In the genomic region with DNA sequence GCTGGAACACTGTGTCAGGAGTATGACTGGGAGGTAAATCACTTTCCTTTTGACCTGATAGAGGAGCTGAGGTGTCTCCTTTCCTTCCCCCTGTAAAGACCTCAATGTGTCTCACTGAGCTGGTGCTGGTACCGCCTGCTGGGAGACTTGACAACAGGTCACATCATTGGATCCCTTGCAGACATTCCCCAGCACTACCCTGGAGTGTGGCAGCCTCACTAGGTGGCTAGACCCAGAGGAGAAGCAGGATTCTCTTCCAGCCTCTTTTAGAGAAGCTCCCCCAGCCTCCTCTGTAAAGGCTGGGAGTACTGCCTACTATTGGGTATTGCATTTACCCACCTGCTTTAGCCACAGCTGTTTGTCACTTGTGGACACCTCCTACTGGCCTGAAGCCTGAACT, we compare ENCODE assay signal across 28 cellular contexts.
"Had no signal": no experiment of that assay in that cellular context is flagged by ENCODE, and none has a peak within 500 bp of the region (broad histone marks: within the 10 kb centered on the region; RNA-seq: fewer than 3 reads in every experiment).

No MANE protein-coding gene starts in this region.

- DNase-seq: activated CD4-positive, alpha-beta T cell treated with anti-CD3 and anti-CD28 coated beads for 36 hours; activated CD4-positive, alpha-beta T cell treated with anti-CD3 and anti-CD28 coated beads, Interleukin-2, amount 10 ng/mL, durations not matched to agents 24 days and 14 days; activated CD4-positive, CD25-positive, alpha-beta regulatory T cell; activated CD4-positive, CD25-positive, alpha-beta regulatory T cell treated with anti-CD3 and anti-CD28 coated beads, Interleukin-2, amount 50 U/mL, for 72 hours; activated CD8-positive, alpha-beta memory T cell treated with anti-CD3 and anti-CD28 coated beads for 24 hours; activated CD8-positive, alpha-beta memory T cell treated with anti-CD3 and anti-CD28 coated beads, Interleukin-2, amount 50 U/mL, for 4 hours; activated CD8-positive, alpha-beta T cell treated with anti-CD3 and anti-CD28 coated beads for 36 hours; activated naive CD4-positive, alpha-beta T cell treated with anti-CD3 and anti-CD28 coated beads for 36 hours; activated naive CD8-positive, alpha-beta T cell treated with anti-CD3 and anti-CD28 coated beads for 36 hours; activated naive CD8-positive, alpha-beta T cell treated with anti-CD3 and anti-CD28 coated beads, Interleukin-2, amount 50 U/mL, for 24 hours; activated T-cell treated with anti-CD3 and anti-CD28 coated beads for 4 hours; activated T-cell treated with anti-CD3 and anti-CD28 coated beads, Interleukin-2, amount 50 U/mL, for 24 hours; activated T-cell treated with anti-CD3 and anti-CD28 coated beads, Interleukin-2, amount 50 U/mL, for 72 hours; adrenal gland; amygdala; aorta; body of pancreas; caudate nucleus; cortex of kidney; dermis blood vessel endothelial cell; effector CD4-positive, alpha-beta T cell; foreskin keratinocyte; gastrocnemius medialis; glutamatergic neuron; heart left ventricle; T-helper 2 cell had no signal

- H3K4me3 Mint-ChIP-seq: activated CD4-positive, alpha-beta T cell treated with anti-CD3 and anti-CD28 coated beads for 36 hours; activated CD4-positive, alpha-beta T cell treated with anti-CD3 and anti-CD28 coated beads, Interleukin-2, amount 10 ng/mL, durations not matched to agents 24 days and 14 days; activated CD8-positive, alpha-beta T cell treated with anti-CD3 and anti-CD28 coated beads for 36 hours; activated naive CD4-positive, alpha-beta T cell treated with anti-CD3 and anti-CD28 coated beads for 36 hours; activated naive CD4-positive, alpha-beta T cell treated with anti-CD3 and anti-CD28 coated beads, Interleukin-2, amount 50 U/mL, for 24 hours; activated naive CD8-positive, alpha-beta T cell treated with anti-CD3 and anti-CD28 coated beads for 36 hours; activated naive CD8-positive, alpha-beta T cell treated with anti-CD3 and anti-CD28 coated beads, Interleukin-2, amount 50 U/mL, for 24 hours; activated T-cell treated with anti-CD3 and anti-CD28 coated beads, Interleukin-2, amount 50 U/mL, for 24 hours; activated T-cell treated with anti-CD3 and anti-CD28 coated beads, Interleukin-2, amount 50 U/mL, for 72 hours had no signal

- H3K27me3 ChIP-seq: adrenal gland, body of pancreas, foreskin keratinocyte, heart left ventricle had no signal

- H3K27ac Mint-ChIP-seq: activated CD4-positive, alpha-beta T cell treated with anti-CD3 and anti-CD28 coated beads for 36 hours; activated CD4-positive, alpha-beta T cell treated with anti-CD3 and anti-CD28 coated beads, Interleukin-2, amount 10 ng/mL, durations not matched to agents 24 days and 14 days; activated CD8-positive, alpha-beta T cell treated with anti-CD3 and anti-CD28 coated beads for 36 hours; activated naive CD4-positive, alpha-beta T cell treated with anti-CD3 and anti-CD28 coated beads for 36 hours; activated naive CD4-positive, alpha-beta T cell treated with anti-CD3 and anti-CD28 coated beads, Interleukin-2, amount 50 U/mL, for 24 hours; activated naive CD8-positive, alpha-beta T cell treated with anti-CD3 and anti-CD28 coated beads for 36 hours; activated naive CD8-positive, alpha-beta T cell treated with anti-CD3 and anti-CD28 coated beads, Interleukin-2, amount 50 U/mL, for 24 hours; activated T-cell treated with anti-CD3 and anti-CD28 coated beads, Interleukin-2, amount 50 U/mL, for 24 hours; activated T-cell treated with anti-CD3 and anti-CD28 coated beads, Interleukin-2, amount 50 U/mL, for 72 hours had no signal

- ATAC-seq: activated CD4-positive, alpha-beta T cell treated with anti-CD3 and anti-CD28 coated beads for 36 hours; activated CD8-positive, alpha-beta T cell treated with anti-CD3 and anti-CD28 coated beads for 36 hours; activated naive CD8-positive, alpha-beta T cell treated with anti-CD3 and anti-CD28 coated beads, Interleukin-2, amount 50 U/mL, for 24 hours; activated T-cell treated with anti-CD3 and anti-CD28 coated beads, Interleukin-2, amount 50 U/mL, for 72 hours; body of pancreas; esophagus mucosa; foreskin keratinocyte; gastrocnemius medialis; heart left ventricle had no signal

- H3K4me3 ChIP-seq: adrenal gland, body of pancreas, gastrocnemius medialis, heart left ventricle had no signal

- H3K4me1 ChIP-seq: adrenal gland, body of pancreas, foreskin keratinocyte, gastrocnemius medialis, heart left ventricle had no signal

- H3K36me3 ChIP-seq: adrenal gland, gastrocnemius medialis, heart left ventricle had no signal

- H3K4me1 Mint-ChIP-seq: activated CD4-positive, alpha-beta T cell treated with anti-CD3 and anti-CD28 coated beads for 36 hours; activated CD4-positive, alpha-beta T cell treated with anti-CD3 and anti-CD28 coated beads, Interleukin-2, amount 10 ng/mL, durations not matched to agents 24 days and 14 days; activated naive CD4-positive, alpha-beta T cell treated with anti-CD3 and anti-CD28 coated beads, Interleukin-2, amount 50 U/mL, for 24 hours; activated naive CD8-positive, alpha-beta T cell treated with anti-CD3 and anti-CD28 coated beads for 36 hours; activated naive CD8-positive, alpha-beta T cell treated with anti-CD3 and anti-CD28 coated beads, Interleukin-2, amount 50 U/mL, for 24 hours had no signal

- H3K27ac ChIP-seq: adrenal gland, body of pancreas, foreskin keratinocyte, gastrocnemius medialis, heart left ventricle had no signal

- H3K9me3 ChIP-seq: gastrocnemius medialis had no signal
